15 cellular contexts compared by ENCODE assay signal in the genomic region with DNA sequence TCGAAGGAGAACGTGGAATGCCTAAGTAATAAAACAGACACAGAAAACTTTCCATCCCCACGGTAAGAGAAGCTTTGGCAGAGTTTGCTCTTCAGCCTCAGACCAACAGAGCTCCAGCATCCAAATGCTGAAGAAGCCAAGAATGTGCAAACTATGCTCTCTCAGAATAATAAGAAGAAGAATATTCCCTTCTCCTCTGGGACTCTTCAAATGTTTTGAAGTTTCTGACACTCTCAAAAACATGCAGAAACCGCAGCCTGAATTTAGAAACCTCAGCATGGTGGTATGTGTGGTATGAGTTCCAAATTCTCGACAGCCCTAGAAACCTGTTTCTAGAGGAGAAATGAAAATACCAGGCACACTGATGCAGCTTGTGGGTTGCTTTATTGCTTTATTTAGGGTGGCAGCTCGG.
DNase-seq lines count a peak whose midpoint lies in the region; ATAC-seq and TF ChIP-seq lines count a peak whose summit lies in the region.
"Had no signal": no experiment of that assay in that cellular context is flagged by ENCODE, and none has a peak within 500 bp of the region (broad histone marks: within the 10 kb centered on the region; RNA-seq: fewer than 3 reads in every experiment).

No MANE protein-coding gene starts in this region.

- peak overlapping the region; percentile 29 for H3K4me2 ChIP-seq in mesenchymal stem cell (ENCODE audit: low read length, poor library complexity, severe bottlenecking)

- no peak for ATAC-seq in GM18517 (IDR thresholded peaks at IDR 0.05; ENCODE audit: unreplicated experiment)

- peak overlapping the region; percentile 63 for H2BK5ac ChIP-seq in mesenchymal stem cell (ENCODE audit: low read depth, low read length, poor library complexity, severe bottlenecking)

- H3K9me3 ChIP-seq in mesenchymal stem cell (ENCODE audit: control insufficient read depth, low read length) (no peaks in the 10 kb centered on the region), uterus (no peaks in the 10 kb centered on the region), A673 (ENCODE audit: low read depth, low read length, poor library complexity, severe bottlenecking) (no peaks in the 10 kb centered on the region)

- H4K8ac ChIP-seq in mesenchymal stem cell (ENCODE audit: low read length): no peak overlapping the region

- H3K14ac ChIP-seq in mesenchymal stem cell (ENCODE audit: low read length in 2 of 2): no peak overlapping the region

- H2AFZ ChIP-seq in mesenchymal stem cell (ENCODE audit: low read depth, low read length): no peak overlapping the region
- H2AFZ ChIP-seq: parathyroid adenoma had no signal

- peaks cover 17% of the 10 kb centered on the region for H3K79me1 ChIP-seq in mesenchymal stem cell (replicated peaks; ENCODE audit: low read length, poor library complexity, severe bottlenecking)

- intact Hi-C loops in uterus (cut with DNase I; ENCODE audit: low total_unique reads): no loop called here
- intact Hi-C loops in A673 (cut with micrococcal nuclease; ENCODE audit: unreplicated experiment): no loop called here

- peak overlapping the region; percentile 31 for H2AK5ac ChIP-seq in mesenchymal stem cell (ENCODE audit: low read length, severe bottlenecking)

- H3K4me1 ChIP-seq in mesenchymal stem cell (ENCODE audit: control insufficient read depth, insufficient read depth, low read depth, low read length) (peaks cover 19% of the 10 kb centered on the region), uterus (peaks cover 0 to 5% of the 10 kb centered on the region in 2 donors), A673 (ENCODE audit: insufficient read depth, low read length, poor library complexity, severe bottlenecking) (no peaks in the 10 kb centered on the region)
- H3K4me1 ChIP-seq: parathyroid adenoma had no signal

- H2BK15ac ChIP-seq in mesenchymal stem cell (ENCODE audit: low read depth, poor library complexity, severe bottlenecking): no peak overlapping the region

- CTCF ChIA-PET in A673 (lab: Charles Lee): no interaction called here

- H3K4me3 ChIP-seq in mesenchymal stem cell (ENCODE audit: insufficient read depth in 1 of 2, low read depth in 1 of 2, low read length in 2 of 2): peak overlapping the region in 1 of 2 experiments; percentile 59
- H3K4me3 ChIP-seq in uterus: no peak overlapping the region
- no peak overlapping the region for H3K4me3 ChIP-seq in A673 (ENCODE audit: low read depth, low read length, poor library complexity, severe bottlenecking)
- H3K4me3 ChIP-seq: SK-N-MC had no signal

- peak overlapping the region; percentile 77 for H3K9ac ChIP-seq in mesenchymal stem cell (ENCODE audit: low read length)
- H3K9ac ChIP-seq: parathyroid adenoma had no signal

- no peak overlapping the region for H2BK120ac ChIP-seq in mesenchymal stem cell (ENCODE audit: low read depth, low read length)

- TF ChIP-seq POLR2A in uterus (IDR thresholded peaks at IDR 0.05): no peak

- POLR2A ChIA-PET in A673 (lab: Charles Lee; ENCODE audit: low non-redundant PET): no interaction called here

- H4K91ac ChIP-seq in mesenchymal stem cell (ENCODE audit: low read length): no peak overlapping the region

- no peaks in the 10 kb centered on the region for H3K27me3 ChIP-seq in mesenchymal stem cell (ENCODE audit: control insufficient read depth in 1 of 2, insufficient read depth in 1 of 2, low read length in 2 of 2)
- H3K27me3 ChIP-seq in uterus: no peaks in the 10 kb centered on the region
- H3K27me3 ChIP-seq in A673 (replicated peaks; ENCODE audit: insufficient read depth, low read depth, low read length, poor library complexity): peaks cover 26% of the 10 kb centered on the region

- H3K27ac ChIP-seq in mesenchymal stem cell (ENCODE audit: low read length, poor library complexity, severe bottlenecking) (peak overlapping the region; percentile 91), uterus (peak overlapping the region; percentile 43 to 61), A673 (ENCODE audit: low read depth, low read length, poor library complexity, severe bottlenecking) (no peak overlapping the region)
- H3K27ac ChIP-seq: parathyroid adenoma, SK-N-MC had no signal

- TF ChIP-seq CTCF in uterus (IDR thresholded peaks at IDR 0.05) (no peak), A673 (conservative IDR thresholded peaks at IDR 0.05; ENCODE audit: low read depth, low read length) (no peak)

- WGBS in mesenchymal stem cell: 4% methylated on average over 4 of the region's 6 CpGs

- no peak overlapping the region for H3K23ac ChIP-seq in mesenchymal stem cell (ENCODE audit: low read length in 2 of 2)

- BruUV-seq in A673 (replicated peaks; lab: Mats Ljungman, UMichigan): no TSS peak

- H2BK12ac ChIP-seq in mesenchymal stem cell (ENCODE audit: low read length in 2 of 2): peak overlapping the region in 1 of 2 experiments; percentile 24

- no peak overlapping the region for H3K4ac ChIP-seq in mesenchymal stem cell (ENCODE audit: low read depth in 1 of 2, low read length in 2 of 2)

- H3K18ac ChIP-seq in mesenchymal stem cell (ENCODE audit: low read depth in 1 of 2, low read length in 2 of 2): peak overlapping the region in 1 of 2 experiments; percentile 9

- DNase-seq in HS-5 (ENCODE audit: low read depth) (peak; percentile 82), astrocyte of the hippocampus (ENCODE audit: low read depth, low spot score) (peak; percentile 91), mesenchymal stem cell (peak; percentile 65), uterus (no peak), A673 (ENCODE audit: low spot score) (no peak), LoVo (ENCODE audit: low spot score) (no peak)
- DNase-seq: activated CD4-positive, CD25-positive, alpha-beta regulatory T cell treated with anti-CD3 and anti-CD28 coated beads, Interleukin-2, amount 50 U/mL, for 72 hours; DMS153; glutamatergic neuron; NCI-H1436 treated with DMSO at 0.1 percent for 48 hours; NCI-H526 treated with DMSO at 0.1 percent for 48 hours; stimulated activated CD4-positive, alpha-beta T cell treated with anti-CD3 and anti-CD28 coated beads, Interleukin-4, amount 100 ng/mL, for 24 hours had no signal

- H3K36me3 ChIP-seq in mesenchymal stem cell (ENCODE audit: control insufficient read depth in 1 of 2, insufficient read depth in 2 of 2, low read depth in 1 of 2, low read length in 2 of 2) (peaks cover 0 to 4% of the 10 kb centered on the region in 2 experiments), uterus (no peaks in the 10 kb centered on the region), A673 (ENCODE audit: insufficient read depth, low read length, poor library complexity, severe bottlenecking) (no peaks in the 10 kb centered on the region)

Comparison
In these comparisons a context has a peak if more than half of its experiments do, and no peak if none do; other contexts are left out.
1. DNase-seq: peak in HS-5 (single experiment), astrocyte of the hippocampus (single experiment) and mesenchymal stem cell (single experiment); none in uterus (0 of 2), A673 (single experiment) and LoVo (single experiment).